Comparison of ENCODE assay signal across 7 cellular contexts in the genomic region with DNA sequence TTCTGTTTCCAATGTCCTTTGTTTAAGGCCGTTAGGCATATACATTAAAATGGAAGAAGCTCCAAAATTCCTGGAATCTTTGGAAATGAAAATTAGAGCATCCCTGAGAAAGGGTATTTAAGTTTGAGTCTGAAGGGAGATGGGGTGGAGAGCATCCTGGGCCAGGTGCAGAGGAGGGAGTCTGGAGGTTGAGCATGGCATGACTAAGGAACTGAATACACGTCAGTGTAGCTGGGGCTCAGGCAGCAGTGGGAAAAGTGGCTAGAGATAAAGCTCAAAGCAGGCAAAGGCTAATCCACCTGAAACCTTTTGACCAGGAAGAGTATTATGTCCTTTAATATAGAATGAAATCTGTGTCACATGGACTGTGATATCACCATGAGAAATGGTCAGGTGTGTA.
"Had no signal": no experiment of that assay in that cellular context is flagged by ENCODE, and none has a peak within 500 bp of the region (broad histone marks: within the 10 kb centered on the region; RNA-seq: fewer than 3 reads in every experiment).

No MANE protein-coding gene starts in this region.

- H3K27me3 Mint-ChIP-seq: IgD-negative memory B cell had no signal

- H3K27ac Mint-ChIP-seq: HFFc6, IgD-negative memory B cell had no signal

- H3K4me3 ChIP-seq: GM23248 had no signal

- H3K4me3 Mint-ChIP-seq: HFFc6 had no signal

- ATAC-seq: HCT116, HepG2 had no signal

- H3K36me3 Mint-ChIP-seq: IgD-negative memory B cell had no signal

- H3K9ac ChIP-seq: GM23248 had no signal

- H3K4me1 Mint-ChIP-seq: IgD-negative memory B cell had no signal

- DNase-seq: GM23248, H7, HFFc6, KBM-7 had no signal
